ENCODE assay signal across 11 cellular contexts in the genomic region with DNA sequence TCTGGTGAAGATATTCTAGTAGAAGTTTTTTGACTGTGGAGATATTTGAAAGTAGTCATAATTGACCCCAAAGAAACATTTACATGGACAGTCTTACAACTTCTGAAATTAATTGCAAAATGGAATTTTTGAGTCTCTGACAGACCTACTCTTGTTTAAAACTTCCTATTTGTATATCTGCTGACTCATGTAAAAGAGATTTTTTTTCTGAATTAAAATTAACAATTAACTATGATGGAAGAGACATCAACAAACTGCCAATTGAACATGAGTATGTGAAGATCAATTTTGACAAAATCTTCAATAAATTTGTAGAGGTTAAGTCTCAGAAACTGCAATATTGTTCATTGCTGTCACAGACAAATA.
DNase-seq lines count a peak whose midpoint lies in the region; ATAC-seq and TF ChIP-seq lines count a peak whose summit lies in the region.
"Had no signal": no experiment of that assay in that cellular context is flagged by ENCODE, and none has a peak within 500 bp of the region (broad histone marks: within the 10 kb centered on the region; RNA-seq: fewer than 3 reads in every experiment).

No MANE protein-coding gene starts in this region.

- H3K4me1 Mint-ChIP-seq in activated CD8-positive, alpha-beta T cell treated with anti-CD3 and anti-CD28 coated beads for 36 hours (ENCODE audit: low read depth) = peaks cover 48% of the 10 kb centered on the region

- H3K4me2 ChIP-seq in BLaER1 = peak overlapping the region; percentile 69

- H3K9me3 Mint-ChIP-seq in activated CD8-positive, alpha-beta T cell treated with anti-CD3 and anti-CD28 coated beads for 36 hours = no peaks in the 10 kb centered on the region

- H3K4me3 Mint-ChIP-seq in activated CD8-positive, alpha-beta T cell treated with anti-CD3 and anti-CD28 coated beads for 36 hours = peak overlapping the region; percentile 39

- H3K9me3 ChIP-seq in BLaER1 = no peaks in the 10 kb centered on the region
- H3K9me3 ChIP-seq: thoracic aorta had no signal

- H3K27me3 Mint-ChIP-seq in activated CD8-positive, alpha-beta T cell treated with anti-CD3 and anti-CD28 coated beads for 36 hours = no peaks in the 10 kb centered on the region

- DNase-seq in HCEC 1CT (peak; percentile 27), fibroblast of villous mesenchyme (ENCODE audit: low read depth) (peak; percentile 16), DMS 273 (lab: John Stamatoyannopoulos, UW; ENCODE audit: unreplicated experiment) (no peak)
- DNase-seq in activated CD8-positive, alpha-beta T cell treated with anti-CD3 and anti-CD28 coated beads for 36 hours = no peak
- DNase-seq: NCI-H2107, right cardiac atrium had no signal

- no peak for ATAC-seq in activated CD8-positive, alpha-beta T cell treated with anti-CD3 and anti-CD28 coated beads for 36 hours
- no peak for ATAC-seq in HG03108 (IDR thresholded peaks at IDR 0.05; ENCODE audit: unreplicated experiment)
- ATAC-seq in HG02884 (IDR thresholded peaks at IDR 0.05; ENCODE audit: unreplicated experiment) = no peak
- ATAC-seq in GM19467 (IDR thresholded peaks at IDR 0.05; ENCODE audit: unreplicated experiment) = no peak
- ATAC-seq: right cardiac atrium had no signal

- intact Hi-C loops in activated CD8-positive, alpha-beta T cell treated with anti-CD3 and anti-CD28 coated beads for 36 hours (cut with micrococcal nuclease) = no loop called here

- H3K36me3 Mint-ChIP-seq in activated CD8-positive, alpha-beta T cell treated with anti-CD3 and anti-CD28 coated beads for 36 hours (ENCODE audit: low read depth) = peaks cover 2% of the 10 kb centered on the region

- no peaks in the 10 kb centered on the region for H3K36me3 ChIP-seq in BLaER1
- H3K36me3 ChIP-seq: thoracic aorta had no signal

- no peak overlapping the region for H3K4me3 ChIP-seq in BLaER1
- H3K4me3 ChIP-seq in fibroblast of villous mesenchyme (ENCODE audit: low read depth, low read length) = no peak overlapping the region
- H3K4me3 ChIP-seq: thoracic aorta had no signal

- H3K27ac ChIP-seq in BLaER1 = peak overlapping the region; percentile 55
- H3K27ac ChIP-seq: thoracic aorta had no signal

- no peaks in the 10 kb centered on the region for H4K20me1 ChIP-seq in BLaER1

- no peaks in the 10 kb centered on the region for H3K27me3 ChIP-seq in BLaER1

- H3K4me1 ChIP-seq in BLaER1 = peaks cover 61% of the 10 kb centered on the region

- no peak overlapping the region for H3K9ac ChIP-seq in BLaER1

- no peak for TF ChIP-seq CTCF in activated CD8-positive, alpha-beta T cell treated with anti-CD3 and anti-CD28 coated beads for 36 hours (IDR thresholded peaks at IDR 0.05)
- TF ChIP-seq CTCF in fibroblast of villous mesenchyme (IDR thresholded peaks at IDR 0.05; ENCODE audit: insufficient read depth, low read depth, low read length) = no peak

- CTCF ChIA-PET in activated CD8-positive, alpha-beta T cell treated with anti-CD3 and anti-CD28 coated beads for 36 hours (lab: Charles Lee) = no interaction called here

- POLR2A ChIA-PET in activated CD8-positive, alpha-beta T cell treated with anti-CD3 and anti-CD28 coated beads for 36 hours (lab: Charles Lee) = interaction anchor here (0.7 kb wide), 1 partner anchor 77 kb away, joined by 3 read pairs; no protein-coding TSS in a partner anchor

- peak overlapping the region; percentile 85 for H3K27ac Mint-ChIP-seq in activated CD8-positive, alpha-beta T cell treated with anti-CD3 and anti-CD28 coated beads for 36 hours

Comparison
In these comparisons a context has a peak if more than half of its experiments do, and no peak if none do; other contexts are left out.
1. DNase-seq: peak in HCEC 1CT (single experiment) and fibroblast of villous mesenchyme (single experiment); none in activated CD8-positive, alpha-beta T cell treated with anti-CD3 and anti-CD28 coated beads for 36 hours (single experiment) and DMS 273 (single experiment).